In genomic region chr4:79576480-79576803, GRCh38 we compare ENCODE assay signal across 8 cellular contexts.
A peak's percentile ranks its signal among the peaks of the same experiment; 100 is the strongest.
DNase-seq lines count a peak whose midpoint lies in the region; ATAC-seq and TF ChIP-seq lines count a peak whose summit lies in the region.

No MANE protein-coding gene starts in this region.

- no peaks in the 10 kb centered on the region for H3K36me3 Mint-ChIP-seq in HFFc6 (ENCODE audit: low read depth)
- no peaks in the 10 kb centered on the region for H3K36me3 Mint-ChIP-seq in memory B cell
- H3K36me3 Mint-ChIP-seq in activated naive CD8-positive, alpha-beta T cell treated with anti-CD3 and anti-CD28 coated beads, Interleukin-2, amount 50 U/mL, for 24 hours (ENCODE audit: low read depth): no peaks in the 10 kb centered on the region

- ATAC-seq in memory B cell (ENCODE audit: low read depth): peak; percentile 66
- no peak for ATAC-seq in activated naive CD8-positive, alpha-beta T cell treated with anti-CD3 and anti-CD28 coated beads, Interleukin-2, amount 50 U/mL, for 24 hours
- no peak for ATAC-seq in HG03175 (IDR thresholded peaks at IDR 0.05; ENCODE audit: unreplicated experiment)

- H3K27me3 Mint-ChIP-seq in HFFc6 (ENCODE audit: insufficient read depth) (peaks cover 2% of the 10 kb centered on the region), memory B cell (peaks cover 1% of the 10 kb centered on the region)
- H3K27me3 Mint-ChIP-seq in activated naive CD8-positive, alpha-beta T cell treated with anti-CD3 and anti-CD28 coated beads, Interleukin-2, amount 50 U/mL, for 24 hours: peaks cover 4% of the 10 kb centered on the region

- no peaks in the 10 kb centered on the region for H3K9me3 Mint-ChIP-seq in HFFc6
- H3K9me3 Mint-ChIP-seq in memory B cell: no peaks in the 10 kb centered on the region
- no peaks in the 10 kb centered on the region for H3K9me3 Mint-ChIP-seq in activated naive CD8-positive, alpha-beta T cell treated with anti-CD3 and anti-CD28 coated beads, Interleukin-2, amount 50 U/mL, for 24 hours

- DNase-seq in GM10248 (ENCODE audit: extremely low spot score) (no peak), HFFc6 (no peak), NCI-H446 treated with DMSO at 0.1 percent for 48 hours (lab: John Stamatoyannopoulos, UW) (peak; percentile 57), cerebellar cortex (ENCODE audit: low spot score) (peak; percentile 54), memory B cell (ENCODE audit: low spot score in 2 of 2) (peak in 1 of 2 donors; percentile 9), GF-D8 (lab: John Stamatoyannopoulos, UW) (no peak)
- DNase-seq in activated naive CD8-positive, alpha-beta T cell treated with anti-CD3 and anti-CD28 coated beads, Interleukin-2, amount 50 U/mL, for 24 hours: no peak

- H3K27ac Mint-ChIP-seq in HFFc6 (no peak overlapping the region), memory B cell (no peak overlapping the region)
- H3K27ac Mint-ChIP-seq in activated naive CD8-positive, alpha-beta T cell treated with anti-CD3 and anti-CD28 coated beads, Interleukin-2, amount 50 U/mL, for 24 hours: no peak overlapping the region

- CTCF ChIA-PET in GM10248 (lab: Yijun Ruan, JAX): interaction anchor here (0.7 to 1.8 kb wide), 3 partner anchors 521 to 624 kb away, joined by 3 to 8 read pairs (median 5); no protein-coding TSS in a partner anchor

- H3K4me3 Mint-ChIP-seq in HFFc6 (no peak overlapping the region), memory B cell (no peak overlapping the region)
- no peak overlapping the region for H3K4me3 Mint-ChIP-seq in activated naive CD8-positive, alpha-beta T cell treated with anti-CD3 and anti-CD28 coated beads, Interleukin-2, amount 50 U/mL, for 24 hours

- no peaks in the 10 kb centered on the region for H3K4me1 Mint-ChIP-seq in HFFc6 (ENCODE audit: low read depth)
- H3K4me1 Mint-ChIP-seq in memory B cell: peaks cover 3% of the 10 kb centered on the region
- no peaks in the 10 kb centered on the region for H3K4me1 Mint-ChIP-seq in activated naive CD8-positive, alpha-beta T cell treated with anti-CD3 and anti-CD28 coated beads, Interleukin-2, amount 50 U/mL, for 24 hours

- POLR2A ChIA-PET in GM10248 (lab: Yijun Ruan, JAX): no interaction called here

- peak; percentile 31 for TF ChIP-seq CTCF in GM10248 (IDR thresholded peaks at IDR 0.05; ENCODE audit: control extremely low read depth, extremely low read depth, low read depth, missing control alignments)
- TF ChIP-seq CTCF in HFFc6 (IDR thresholded peaks at IDR 0.05): peak; percentile 58; the same call in 1 of the 2 replicates

Comparison
In these comparisons a context has a peak if more than half of its experiments do, and no peak if none do; other contexts are left out.
1. DNase-seq: peak in NCI-H446 treated with DMSO at 0.1 percent for 48 hours (single experiment) and cerebellar cortex (single experiment); none in GM10248 (single experiment), HFFc6 (single experiment), activated naive CD8-positive, alpha-beta T cell treated with anti-CD3 and anti-CD28 coated beads, Interleukin-2, amount 50 U/mL, for 24 hours (single experiment) and GF-D8 (single experiment).